In the genomic region with DNA sequence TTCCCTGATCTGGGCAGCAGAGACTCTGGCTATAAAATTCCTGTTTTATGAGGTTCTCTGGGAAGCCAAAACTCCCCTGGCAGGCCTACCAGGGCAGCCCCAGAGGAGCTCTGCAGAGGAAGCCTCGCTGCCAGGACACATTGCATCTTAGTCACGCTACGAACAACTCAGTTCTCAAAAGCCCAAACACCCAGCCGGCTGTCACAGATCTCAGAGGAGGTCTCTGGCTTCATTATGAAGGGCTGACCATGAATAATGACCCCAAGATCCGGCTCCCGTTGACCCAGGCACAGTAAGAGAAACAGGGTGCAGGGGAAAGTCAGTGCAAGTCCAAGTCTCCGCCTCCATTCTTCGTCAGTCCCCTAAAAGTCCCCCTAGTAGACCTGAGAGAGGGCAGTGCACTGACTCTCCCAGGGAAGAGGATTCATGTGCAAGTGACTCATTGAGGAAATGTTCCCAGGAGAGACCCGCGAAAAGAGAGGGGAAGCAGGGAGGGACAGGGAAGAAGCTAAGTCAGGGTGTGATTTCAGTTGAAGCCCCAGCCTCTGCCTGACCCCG, we compare ENCODE assay signal across 14 cellular contexts.
DNase-seq lines count a peak whose midpoint lies in the region; ATAC-seq, FAIRE-seq and TF ChIP-seq lines count a peak whose summit lies in the region.
"Had no signal": no experiment of that assay in that cellular context is flagged by ENCODE, and none has a peak within 500 bp of the region (broad histone marks: within the 10 kb centered on the region; RNA-seq: fewer than 3 reads in every experiment).

No MANE protein-coding gene starts in this region.

- TF ChIP-seq RAD21 in K562 (CRISPR knock-in tag; conservative IDR thresholded peaks at IDR 0.05 in 1 of 2, IDR thresholded peaks at IDR 0.05 in 1 of 2) = no peak

- no peak for TF ChIP-seq EP300 in K562 (IDR thresholded peaks at IDR 0.05; ENCODE audit: low read length)

- H3K9me1 ChIP-seq in K562 (ENCODE audit: control insufficient read depth, insufficient read depth, low read length) = no peaks in the 10 kb centered on the region

- TF ChIP-seq CTCF in K562 (IDR thresholded peaks at IDR 0.05 in 2 of 3, conservative IDR thresholded peaks at IDR 0.05 in 1 of 3; ENCODE audit: insufficient read depth in 2 of 3, low read depth in 1 of 3, low read length in 3 of 3) = no peak

- no peak; the same call in 2 of the 3 replicates for ATAC-seq in K562
- peak; percentile 77 to 81 for ATAC-seq in right cardiac atrium
- ATAC-seq in activated naive CD8-positive, alpha-beta T cell treated with anti-CD3 and anti-CD28 coated beads, Interleukin-2, amount 50 U/mL, for 24 hours = no peak
- ATAC-seq in GM18867 (IDR thresholded peaks at IDR 0.05; ENCODE audit: unreplicated experiment) = no peak
- ATAC-seq in GM21515 (IDR thresholded peaks at IDR 0.05; ENCODE audit: unreplicated experiment) = no peak
- no peak for ATAC-seq in GM21381 (IDR thresholded peaks at IDR 0.05; ENCODE audit: unreplicated experiment)
- ATAC-seq: activated T-helper 17 cell treated with anti-CD3 and anti-CD28 coated beads, Interleukin-2, amount 50 U/mL, for 72 hours; stimulated activated memory B cell treated with anti-CD40 and anti-IgM and Interleukin-4, amounts not matched to agents 10 μg/mL and 1 μg/mL and 100 μg/mL, for 72 hours had no signal

- H3K27ac Mint-ChIP-seq in activated naive CD8-positive, alpha-beta T cell treated with anti-CD3 and anti-CD28 coated beads, Interleukin-2, amount 50 U/mL, for 24 hours = no peak overlapping the region
- H3K27ac Mint-ChIP-seq: activated T-helper 17 cell treated with anti-CD3 and anti-CD28 coated beads, Interleukin-2, amount 50 U/mL, for 72 hours; stimulated activated memory B cell treated with anti-CD40 and anti-IgM and Interleukin-4, amounts not matched to agents 10 μg/mL and 1 μg/mL and 100 μg/mL, for 72 hours had no signal

- no peaks in the 10 kb centered on the region for H3K36me3 Mint-ChIP-seq in activated naive CD8-positive, alpha-beta T cell treated with anti-CD3 and anti-CD28 coated beads, Interleukin-2, amount 50 U/mL, for 24 hours (ENCODE audit: low read depth)
- H3K36me3 Mint-ChIP-seq: stimulated activated memory B cell treated with anti-CD40 and anti-IgM and Interleukin-4, amounts not matched to agents 10 μg/mL and 1 μg/mL and 100 μg/mL, for 72 hours had no signal

- H3K9me3 ChIP-seq in K562 (replicated peaks; ENCODE audit: control insufficient read depth, insufficient read depth, low read depth, low read length) (no peaks in the 10 kb centered on the region), right cardiac atrium (ENCODE audit: control insufficient read depth, low read length) (no peaks in the 10 kb centered on the region), skeletal muscle tissue (ENCODE audit: control insufficient read depth in 3 of 3, low read length in 3 of 3) (no peaks in the 10 kb centered on the region)
- H3K9me3 ChIP-seq: Peyer's patch had no signal

- H3K27me3 ChIP-seq in K562 (ENCODE audit: control insufficient read depth in 2 of 2, insufficient read depth in 2 of 2, low read length in 2 of 2) = peaks cover 0 to 9% of the 10 kb centered on the region in 2 experiments; a peak in 2 of 5 replicates
- no peaks in the 10 kb centered on the region for H3K27me3 ChIP-seq in right cardiac atrium (ENCODE audit: control insufficient read depth, insufficient read depth)
- H3K27me3 ChIP-seq in skeletal muscle tissue (ENCODE audit: control insufficient read depth in 3 of 3, insufficient read depth in 3 of 3, low read length in 3 of 3) = peaks cover 0 to 2% (median 0%) of the 10 kb centered on the region in 3 donors
- H3K27me3 ChIP-seq: Peyer's patch had no signal

- WGBS in K562 (ENCODE audit: insufficient coverage, low coverage, missing lambda C conversion rate) = 18% methylated on average over 11 of the region's 11 CpGs
- WGBS in right cardiac atrium = 56% methylated on average over 11 of the region's 11 CpGs

- H3K4me2 ChIP-seq in K562 (ENCODE audit: insufficient read depth, low read length) = no peak overlapping the region

- H3K36me3 ChIP-seq in K562 (ENCODE audit: control insufficient read depth, insufficient read depth, low read length) (no peaks in the 10 kb centered on the region), skeletal muscle tissue (ENCODE audit: control insufficient read depth in 3 of 3, insufficient read depth in 3 of 3, low read length in 3 of 3) (no peaks in the 10 kb centered on the region)
- H3K36me3 ChIP-seq: Peyer's patch had no signal

- no peak for TF ChIP-seq POLR2A in K562 (conservative IDR thresholded peaks at IDR 0.05)

- no peaks in the 10 kb centered on the region for H3K4me1 Mint-ChIP-seq in activated naive CD8-positive, alpha-beta T cell treated with anti-CD3 and anti-CD28 coated beads, Interleukin-2, amount 50 U/mL, for 24 hours
- H3K4me1 Mint-ChIP-seq: activated T-helper 17 cell treated with anti-CD3 and anti-CD28 coated beads, Interleukin-2, amount 50 U/mL, for 72 hours; stimulated activated memory B cell treated with anti-CD40 and anti-IgM and Interleukin-4, amounts not matched to agents 10 μg/mL and 1 μg/mL and 100 μg/mL, for 72 hours had no signal

- CTCF ChIA-PET in K562 (lab: Yijun Ruan, JAX; ENCODE audit: low intra/inter-chr PET ratio) = no interaction called here

- H3K4me1 ChIP-seq in K562 (replicated peaks in 1 of 2; ENCODE audit: control insufficient read depth in 2 of 2, insufficient read depth in 2 of 2, low read length in 2 of 2) (peaks cover 0 to 8% of the 10 kb centered on the region in 2 experiments; a peak in 3 of 5 replicates), right cardiac atrium (ENCODE audit: control insufficient read depth, insufficient read depth, low read length) (peaks cover 9% of the 10 kb centered on the region), skeletal muscle tissue (ENCODE audit: control insufficient read depth in 3 of 3, insufficient read depth in 3 of 3, low read length in 3 of 3) (peaks cover 22 to 43% (median 23%) of the 10 kb centered on the region in 3 donors)

- H3K4me3 Mint-ChIP-seq in activated naive CD8-positive, alpha-beta T cell treated with anti-CD3 and anti-CD28 coated beads, Interleukin-2, amount 50 U/mL, for 24 hours = no peak overlapping the region
- H3K4me3 Mint-ChIP-seq: activated T-helper 17 cell treated with anti-CD3 and anti-CD28 coated beads, Interleukin-2, amount 50 U/mL, for 72 hours; stimulated activated memory B cell treated with anti-CD40 and anti-IgM and Interleukin-4, amounts not matched to agents 10 μg/mL and 1 μg/mL and 100 μg/mL, for 72 hours had no signal

- no peak for FAIRE-seq in K562 (lab: Jason Lieb, UNC)
- FAIRE-seq: colon, GM12892 had no signal

- H3K27ac ChIP-seq in K562 (ENCODE audit: extremely low read depth, low read depth, low read length) (no peak overlapping the region), right cardiac atrium (ENCODE audit: low read length) (peak overlapping the region; percentile 25), skeletal muscle tissue (ENCODE audit: low read depth, low read length) (peak overlapping the region; percentile 65)

- no TSS peak for BruUV-seq in K562 (replicated peaks; lab: Mats Ljungman, UMichigan)

- DNase-seq in ELR (ENCODE audit: low read depth) (peak; percentile 34), K562 (ENCODE audit: extremely low read depth in 1 of 4, low spot score in 3 of 4) (peak in 3 of 4 experiments; percentile 2 to 3 (median 3)), right cardiac atrium (peak; percentile 88 to 93 (median 90))
- DNase-seq in activated naive CD8-positive, alpha-beta T cell treated with anti-CD3 and anti-CD28 coated beads, Interleukin-2, amount 50 U/mL, for 24 hours = no peak
- DNase-seq: COR-L47 had no signal

- no peaks in the 10 kb centered on the region for H3K9me3 Mint-ChIP-seq in activated naive CD8-positive, alpha-beta T cell treated with anti-CD3 and anti-CD28 coated beads, Interleukin-2, amount 50 U/mL, for 24 hours
- H3K9me3 Mint-ChIP-seq: activated T-helper 17 cell treated with anti-CD3 and anti-CD28 coated beads, Interleukin-2, amount 50 U/mL, for 72 hours; stimulated activated memory B cell treated with anti-CD40 and anti-IgM and Interleukin-4, amounts not matched to agents 10 μg/mL and 1 μg/mL and 100 μg/mL, for 72 hours had no signal

- in situ Hi-C loops in K562 (cut with MboI) = no loop called here

- H2AFZ ChIP-seq in K562 (ENCODE audit: low read depth, low read length) = no peak overlapping the region

- H3K79me2 ChIP-seq in K562 (ENCODE audit: control insufficient read depth, insufficient read depth, low read length) = no peaks in the 10 kb centered on the region

- H4K20me1 ChIP-seq in K562 (replicated peaks; ENCODE audit: control insufficient read depth, insufficient read depth, low read length) = no peaks in the 10 kb centered on the region

- H3K9ac ChIP-seq in K562 (ENCODE audit: insufficient read depth in 1 of 2, low read depth in 2 of 2, low read length in 2 of 2) = no peak overlapping the region
- no peak overlapping the region for H3K9ac ChIP-seq in skeletal muscle tissue (ENCODE audit: low read depth in 1 of 3, low read length in 3 of 3)

- intact Hi-C loops in K562 (cut with micrococcal nuclease) = no loop called here
- intact Hi-C loops in right cardiac atrium (cut with DNase I) = loop anchor here in 2 of 4 donors (5.0 to 10.0 kb wide), 2 partner anchors 131 to 202 kb away; no protein-coding TSS in a partner anchor

- POLR2A ChIA-PET in K562 (lab: Yijun Ruan, JAX) = no interaction called here

- H3K27me3 Mint-ChIP-seq in activated naive CD8-positive, alpha-beta T cell treated with anti-CD3 and anti-CD28 coated beads, Interleukin-2, amount 50 U/mL, for 24 hours = no peaks in the 10 kb centered on the region

- H3K4me3 ChIP-seq in K562 = no peak overlapping the region
- H3K4me3 ChIP-seq in right cardiac atrium (ENCODE audit: low read length) = no peak overlapping the region
- H3K4me3 ChIP-seq in skeletal muscle tissue (ENCODE audit: low read length in 3 of 3) = no peak overlapping the region
- H3K4me3 ChIP-seq: Peyer's patch had no signal

TF ChIP-seq in K562, 482 proteins besides CTCF, POLR2A, EP300 and RAD21:
- TF ChIP-seq CGGBP1 (CRISPR knock-in tag; IDR thresholded peaks at IDR 0.05) (no peak), MYBL2 (IDR thresholded peaks at IDR 0.05; ENCODE audit: low read depth) (no peak), MYBL2 (CRISPR knock-in tag; IDR thresholded peaks at IDR 0.05; ENCODE audit: borderline replicate concordance) (no peak), KLF10 (CRISPR knock-in tag; IDR thresholded peaks at IDR 0.05) (no peak), ZNF165 (CRISPR knock-in tag; IDR thresholded peaks at IDR 0.05; ENCODE audit: borderline replicate concordance) (no peak), L3MBTL2 (IDR thresholded peaks at IDR 0.05) (peak; percentile 57; the same call in 1 of the 2 replicates), ZNF830 (CRISPR knock-in tag; IDR thresholded peaks at IDR 0.05) (no peak), FOSL1 (tag; conservative IDR thresholded peaks at IDR 0.05) (0 out of 2 replicates have a peak, but pooled peaks have one; percentile 20), TBP (optimal IDR thresholded peaks at IDR 0.05; ENCODE audit: low read depth, low read length) (no peak)

Comparison
In these comparisons a context has a peak if more than half of its experiments do, and no peak if none do; other contexts are left out.
1. ATAC-seq: peak in right cardiac atrium (2 of 2); none in K562 (single experiment), activated naive CD8-positive, alpha-beta T cell treated with anti-CD3 and anti-CD28 coated beads, Interleukin-2, amount 50 U/mL, for 24 hours (single experiment), GM18867 (single experiment), GM21515 (single experiment) and GM21381 (single experiment).